ENCODE assay signal across 13 cellular contexts in the genomic region with DNA sequence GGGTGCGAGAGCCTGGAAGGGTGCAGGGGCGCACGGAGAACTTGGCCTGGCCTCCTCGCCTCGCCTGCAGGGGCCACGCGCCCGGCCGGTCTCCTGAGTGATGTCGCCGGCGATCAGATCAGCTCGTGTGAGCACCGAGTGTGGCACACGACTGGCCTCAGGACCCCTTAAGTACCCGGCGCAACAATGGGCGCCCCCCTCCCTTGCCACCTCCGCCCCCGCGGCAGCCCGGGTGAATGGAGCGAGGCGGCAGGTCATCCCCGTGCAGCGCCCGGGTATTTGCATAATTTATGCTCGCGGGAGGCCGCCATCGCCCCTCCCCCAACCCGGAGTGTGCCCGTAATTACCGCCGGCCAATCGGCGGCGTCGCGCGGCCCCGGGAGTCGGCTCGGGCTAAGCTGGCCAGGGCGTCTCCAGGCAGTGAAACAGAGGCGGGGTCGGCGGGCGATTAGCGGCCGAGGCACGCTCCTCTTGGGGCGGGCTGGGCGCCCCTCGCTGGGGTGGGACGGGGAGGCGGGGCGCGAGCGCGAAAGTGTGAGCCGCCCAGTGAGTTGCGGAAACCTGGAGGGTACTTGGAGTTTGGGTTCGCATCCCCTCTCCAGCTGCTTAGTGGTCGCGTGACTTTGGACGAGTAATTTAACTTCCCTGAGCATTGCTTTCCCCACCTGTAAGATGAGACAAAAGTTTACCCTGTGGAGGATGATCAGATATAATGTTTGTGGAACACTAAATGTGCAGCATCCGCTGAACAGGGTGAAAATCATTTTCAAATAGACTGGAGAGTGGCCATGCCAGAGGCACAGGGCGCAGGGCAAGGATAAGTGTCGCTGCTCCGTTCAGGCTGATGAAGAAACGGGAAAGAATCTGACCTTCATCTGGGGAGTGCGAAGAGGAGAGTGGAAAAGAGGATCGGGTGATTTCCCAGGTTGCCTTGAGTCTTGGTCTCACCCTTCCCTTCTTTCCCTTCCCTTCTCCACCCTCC. TPM values are rescaled to one million over a fixed set of nuclear protein-coding genes. Genes with fewer than 3 reads are reported as not detected.
A peak's percentile ranks its signal among the peaks of the same experiment; 100 is the strongest.
DNase-seq lines count a peak whose midpoint lies in the region; ATAC-seq and TF ChIP-seq lines count a peak whose summit lies in the region.
"Had no signal": no experiment of that assay in that cellular context is flagged by ENCODE, and none has a peak within 500 bp of the region (broad histone marks: within the 10 kb centered on the region; RNA-seq: fewer than 3 reads in every experiment).

A gene with protein sequence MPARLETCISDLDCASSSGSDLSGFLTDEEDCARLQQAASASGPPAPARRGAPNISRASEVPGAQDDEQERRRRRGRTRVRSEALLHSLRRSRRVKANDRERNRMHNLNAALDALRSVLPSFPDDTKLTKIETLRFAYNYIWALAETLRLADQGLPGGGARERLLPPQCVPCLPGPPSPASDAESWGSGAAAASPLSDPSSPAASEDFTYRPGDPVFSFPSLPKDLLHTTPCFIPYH (minus strand): TSS at position 145 of the 982 bp plus-strand sequence. CDS start 274 bp downstream, outside the sequence.

- H3K27ac ChIP-seq in Panc1 (ENCODE audit: low read length) = no peak within 1 kb of the TSS
- no peak within 1 kb of the TSS for H3K27ac ChIP-seq in iPS-20b (ENCODE audit: low read length)
- H3K27ac ChIP-seq: neutrophil had no signal

- TF ChIP-seq CTCF in Panc1 (IDR thresholded peaks at IDR 0.05) (no peak), type B pancreatic cell (conservative IDR thresholded peaks at IDR 0.05) (no peak)

- H3K4me1 ChIP-seq in Panc1 (ENCODE audit: control insufficient read depth, insufficient read depth, low read length) = no peaks in the 10 kb centered on the region
- peaks cover 6% of the 10 kb centered on the region; the same call in 1 of the 2 replicates for H3K4me1 ChIP-seq in iPS-20b (ENCODE audit: insufficient read depth, low read length)

- H3K9me3 Mint-ChIP-seq in activated T-cell treated with anti-CD3 and anti-CD28 coated beads, Interleukin-2, amount 50 U/mL, for 72 hours = no peaks in the 10 kb centered on the region
- H3K9me3 Mint-ChIP-seq in activated T-cell treated with anti-CD3 and anti-CD28 coated beads, Interleukin-2, amount 50 U/mL, for 24 hours = no peaks in the 10 kb centered on the region
- H3K9me3 Mint-ChIP-seq in type B pancreatic cell = no peaks in the 10 kb centered on the region
- H3K9me3 Mint-ChIP-seq: activated naive CD4-positive, alpha-beta T cell treated with anti-CD3 and anti-CD28 coated beads for 36 hours had no signal

- CTCF ChIA-PET in Panc1 (lab: Charles Lee) = interaction anchor here (0.6 kb wide), 1 partner anchor 86 kb away, joined by 3 read pairs; no protein-coding TSS in a partner anchor

- peaks cover 77% of the 10 kb centered on the region for H3K27me3 Mint-ChIP-seq in activated T-cell treated with anti-CD3 and anti-CD28 coated beads, Interleukin-2, amount 50 U/mL, for 72 hours (ENCODE audit: low read depth)
- peaks cover 94% of the 10 kb centered on the region for H3K27me3 Mint-ChIP-seq in activated T-cell treated with anti-CD3 and anti-CD28 coated beads, Interleukin-2, amount 50 U/mL, for 24 hours
- H3K27me3 Mint-ChIP-seq in type B pancreatic cell = peaks cover 98% of the 10 kb centered on the region

- H3K36me3 ChIP-seq in Panc1 (ENCODE audit: control insufficient read depth, insufficient read depth, low read length) (no peaks in the 10 kb centered on the region), iPS-20b (ENCODE audit: insufficient read depth, low read depth, low read length) (no peaks in the 10 kb centered on the region)
- H3K36me3 ChIP-seq: neutrophil had no signal

- intact Hi-C loops in Panc1 (cut with micrococcal nuclease; ENCODE audit: unreplicated experiment) = no loop called here

- H3K27me3 ChIP-seq in Panc1 (ENCODE audit: control insufficient read depth, insufficient read depth, low read length) (peaks cover 38% of the 10 kb centered on the region), iPS-20b (ENCODE audit: insufficient read depth, low read length) (peaks cover 100% of the 10 kb centered on the region)

- no peaks in the 10 kb centered on the region for H3K36me3 Mint-ChIP-seq in activated T-cell treated with anti-CD3 and anti-CD28 coated beads, Interleukin-2, amount 50 U/mL, for 72 hours (ENCODE audit: insufficient read depth in 2 of 2)
- no peaks in the 10 kb centered on the region for H3K36me3 Mint-ChIP-seq in activated T-cell treated with anti-CD3 and anti-CD28 coated beads, Interleukin-2, amount 50 U/mL, for 24 hours (ENCODE audit: low read depth)
- no peaks in the 10 kb centered on the region for H3K36me3 Mint-ChIP-seq in type B pancreatic cell

- H3K4me3 ChIP-seq in Panc1 (ENCODE audit: low read depth in 2 of 2, low read length in 2 of 2) (no peak within 1 kb of the TSS), iPS-20b (ENCODE audit: low read length) (peak within 1 kb of the TSS; percentile 49; the same call in 1 of the 2 replicates)

- POLR2A ChIA-PET in Panc1 (lab: Charles Lee) = no interaction called here

- no peak for TF ChIP-seq POLR2A in GM18505 (IDR thresholded peaks at IDR 0.05; ENCODE audit: borderline replicate concordance, extremely low read depth, insufficient read depth, insufficient read length)

- in situ Hi-C loops in Panc1 (cut with HindIII; ENCODE audit: low pct_unique_long_range_greater_than_20kb, low sequenced_read_pairs) = no loop called here

- no peaks in the 10 kb centered on the region for H3K9me3 ChIP-seq in Panc1 (ENCODE audit: control insufficient read depth, insufficient read depth, low read depth, low read length)
- H3K9me3 ChIP-seq in iPS-20b (ENCODE audit: insufficient read depth, low read depth, low read length) = peaks cover 19% of the 10 kb centered on the region
- H3K9me3 ChIP-seq: neutrophil had no signal

- H3K4me3 Mint-ChIP-seq in activated T-cell treated with anti-CD3 and anti-CD28 coated beads, Interleukin-2, amount 50 U/mL, for 72 hours = peak within 1 kb of the TSS; percentile 40 to 55
- no peak within 1 kb of the TSS for H3K4me3 Mint-ChIP-seq in activated T-cell treated with anti-CD3 and anti-CD28 coated beads, Interleukin-2, amount 50 U/mL, for 24 hours
- peak within 1 kb of the TSS; percentile 80 for H3K4me3 Mint-ChIP-seq in type B pancreatic cell
- H3K4me3 Mint-ChIP-seq: activated naive CD4-positive, alpha-beta T cell treated with anti-CD3 and anti-CD28 coated beads for 36 hours had no signal

- peak in 1 of 2 donors; percentile 18 for ATAC-seq in activated T-cell treated with anti-CD3 and anti-CD28 coated beads, Interleukin-2, amount 50 U/mL, for 72 hours (replicated peaks in 1 of 2)
- 0 out of 2 replicates have a peak, but pooled peaks have one; percentile 27 for ATAC-seq in Panc1
- no peak for ATAC-seq in GM18505 (IDR thresholded peaks at IDR 0.05; ENCODE audit: unreplicated experiment)

- H3K4me1 Mint-ChIP-seq in activated T-cell treated with anti-CD3 and anti-CD28 coated beads, Interleukin-2, amount 50 U/mL, for 72 hours (ENCODE audit: low read depth) = peaks cover 7% of the 10 kb centered on the region
- H3K4me1 Mint-ChIP-seq in activated T-cell treated with anti-CD3 and anti-CD28 coated beads, Interleukin-2, amount 50 U/mL, for 24 hours (ENCODE audit: low read depth) = peaks cover 9% of the 10 kb centered on the region
- peaks cover 20% of the 10 kb centered on the region for H3K4me1 Mint-ChIP-seq in type B pancreatic cell (ENCODE audit: unreplicated experiment)

- no peak within 1 kb of the TSS for H3K9ac ChIP-seq in iPS-20b (ENCODE audit: low read depth, low read length)

- BruUV-seq in Panc1 (replicated peaks; lab: Mats Ljungman, UMichigan) = no TSS peak

- no peak within 1 kb of the TSS for H3K27ac Mint-ChIP-seq in activated T-cell treated with anti-CD3 and anti-CD28 coated beads, Interleukin-2, amount 50 U/mL, for 72 hours
- no peak within 1 kb of the TSS for H3K27ac Mint-ChIP-seq in activated T-cell treated with anti-CD3 and anti-CD28 coated beads, Interleukin-2, amount 50 U/mL, for 24 hours
- no peak within 1 kb of the TSS for H3K27ac Mint-ChIP-seq in type B pancreatic cell
- H3K27ac Mint-ChIP-seq: activated naive CD4-positive, alpha-beta T cell treated with anti-CD3 and anti-CD28 coated beads for 36 hours had no signal

- no peak for DNase-seq in activated T-cell treated with anti-CD3 and anti-CD28 coated beads, Interleukin-2, amount 50 U/mL, for 72 hours
- no peak for DNase-seq in activated T-cell treated with anti-CD3 and anti-CD28 coated beads, Interleukin-2, amount 50 U/mL, for 24 hours
- DNase-seq in Panc1 (ENCODE audit: low read depth, low spot score) (no peak), type B pancreatic cell (ENCODE audit: extremely low spot score, unreplicated experiment) (no peak), pons (ENCODE audit: low spot score) (no peak), NCI-H446 (lab: John Stamatoyannopoulos, UW) (no peak)
- DNase-seq: activated naive CD4-positive, alpha-beta T cell treated with anti-CD3 and anti-CD28 coated beads for 36 hours; COR-L47 had no signal

RNA-seq across cellular contexts. Expression of the gene that starts here (rescaled TPM):
- not detected for total RNA-seq in activated T-cell treated with anti-CD3 and anti-CD28 coated beads, Interleukin-2, amount 50 U/mL, for 72 hours
- total RNA-seq in Panc1 (2021; ENCODE audit: unreplicated experiment) = not detected
- not detected for polyA plus RNA-seq in Panc1 (2012; ENCODE audit: insufficient read length)
- total RNA-seq in type B pancreatic cell (ENCODE audit: low replicate concordance) = 3.7 TPM in 1 of 2 replicates, not detected in the other
- total RNA-seq: activated naive CD4-positive, alpha-beta T cell treated with anti-CD3 and anti-CD28 coated beads for 36 hours; LHCN-M2; T-helper 1 cell treated with Interleukin-12 subunit alpha and Interleukin-12 subunit beta and Interleukin-4 antibody, amounts not matched to agents 30 ng/mL and 1 ng/mL, for 36 hours had no signal

Comparison
In these comparisons a context has a peak if more than half of its experiments do, and no peak if none do; other contexts are left out.
1. Peak in ATAC-seq in Panc1; RNA of the gene not detected or under 1 TPM.